ENCODE assay signal across 20 cellular contexts in genomic region chr3:179410999-179411398, GRCh38. TPM values are rescaled to one million over a fixed set of nuclear protein-coding genes. Genes with fewer than 3 reads are reported as not detected.
DNase-seq lines count a peak whose midpoint lies in the region; ATAC-seq, FAIRE-seq and TF ChIP-seq lines count a peak whose summit lies in the region.
"Had no signal": no experiment of that assay in that cellular context is flagged by ENCODE, and none has a peak within 500 bp of the region (broad histone marks: within the 10 kb centered on the region; RNA-seq: fewer than 3 reads in every experiment).

No MANE protein-coding gene starts in this region.

- TF ChIP-seq CTCF in MM.1S (IDR thresholded peaks at IDR 0.05; ENCODE audit: low read length) (peak; percentile 17; the same call in 1 of the 2 replicates), A673 (conservative IDR thresholded peaks at IDR 0.05; ENCODE audit: low read depth, low read length) (no peak), breast epithelium (IDR thresholded peaks at IDR 0.05) (no peak)

- H3K9me2 ChIP-seq in GM23248 (ENCODE audit: insufficient read depth) (no peaks in the 10 kb centered on the region), MM.1S (replicated peaks; ENCODE audit: insufficient read depth, low read length) (no peaks in the 10 kb centered on the region)

- peaks cover 14% of the 10 kb centered on the region for H3K4me1 ChIP-seq in GM23248 (ENCODE audit: insufficient read depth)
- H3K4me1 ChIP-seq in MM.1S (ENCODE audit: low read length) = peaks cover 9% of the 10 kb centered on the region; the same call in 1 of the 2 replicates
- no peaks in the 10 kb centered on the region for H3K4me1 ChIP-seq in A673 (ENCODE audit: insufficient read depth, low read length, poor library complexity, severe bottlenecking)
- H3K4me1 ChIP-seq in breast epithelium = no peaks in the 10 kb centered on the region

- H3K36me3 ChIP-seq in GM23248 (ENCODE audit: low read depth) (peaks cover 34% of the 10 kb centered on the region), MM.1S (replicated peaks; ENCODE audit: insufficient read depth, low read length) (no peaks in the 10 kb centered on the region), A673 (ENCODE audit: insufficient read depth, low read length, poor library complexity, severe bottlenecking) (peaks cover 24% of the 10 kb centered on the region), breast epithelium (no peaks in the 10 kb centered on the region)

- H3K4me3 ChIP-seq in GM23248 (no peak overlapping the region), MM.1S (ENCODE audit: low read length) (no peak overlapping the region), A673 (ENCODE audit: low read depth, low read length, poor library complexity, severe bottlenecking) (no peak overlapping the region), breast epithelium (no peak overlapping the region)

- no peaks in the 10 kb centered on the region for H4K20me1 ChIP-seq in GM23248 (ENCODE audit: insufficient read depth)
- H4K20me1 ChIP-seq in MM.1S (ENCODE audit: insufficient read depth, low read length) = no peaks in the 10 kb centered on the region

- H3K9ac ChIP-seq in GM23248 = 0 out of 2 replicates have a peak overlapping the region, but pooled peaks have one; percentile 26
- no peak overlapping the region for H3K9ac ChIP-seq in MM.1S (ENCODE audit: low read length)

- no peak for TF ChIP-seq POLR2A in breast epithelium (IDR thresholded peaks at IDR 0.05)

- in situ Hi-C loops in GM23248 (cut with MboI) = no loop called here

- peak overlapping the region; percentile 55 for H3K27ac ChIP-seq in GM23248
- no peak overlapping the region for H3K27ac ChIP-seq in MM.1S (ENCODE audit: low read length)
- no peak overlapping the region for H3K27ac ChIP-seq in A673 (ENCODE audit: low read depth, low read length, poor library complexity, severe bottlenecking)
- no peak overlapping the region for H3K27ac ChIP-seq in breast epithelium
- H3K27ac ChIP-seq: 22Rv1 had no signal

- no TSS peak for BruUV-seq in A673 (replicated peaks; lab: Mats Ljungman, UMichigan)

- CTCF ChIA-PET in A673 (lab: Charles Lee) = no interaction called here

- POLR2A ChIA-PET in A673 (lab: Charles Lee; ENCODE audit: low non-redundant PET) = no interaction called here

- ATAC-seq in GM19395 (IDR thresholded peaks at IDR 0.05; ENCODE audit: unreplicated experiment) = peak; percentile 71
- ATAC-seq: CD8-positive, alpha-beta T cell had no signal

- H3F3A ChIP-seq in GM23248 (ENCODE audit: insufficient read depth) (peaks cover 23% of the 10 kb centered on the region), MM.1S (ENCODE audit: insufficient read depth, low read length) (peaks cover 7% of the 10 kb centered on the region; the same call in 1 of the 2 replicates)

- H3K27me3 ChIP-seq in GM23248 (replicated peaks; ENCODE audit: insufficient read depth) (no peaks in the 10 kb centered on the region), MM.1S (replicated peaks; ENCODE audit: insufficient read depth, low read length) (no peaks in the 10 kb centered on the region), A673 (replicated peaks; ENCODE audit: insufficient read depth, low read depth, low read length, poor library complexity) (no peaks in the 10 kb centered on the region), breast epithelium (no peaks in the 10 kb centered on the region)

- intact Hi-C loops in A673 (cut with micrococcal nuclease; ENCODE audit: unreplicated experiment) = no loop called here
- intact Hi-C loops in breast epithelium (cut with DNase I; ENCODE audit: low total_unique reads) = no loop called here

- FAIRE-seq in G401.6 (lab: Jason Lieb, UNC) = peak; percentile 28

- H3K9me3 ChIP-seq in GM23248 (ENCODE audit: low read depth) (no peaks in the 10 kb centered on the region), MM.1S (replicated peaks; ENCODE audit: insufficient read depth, low read length) (no peaks in the 10 kb centered on the region), A673 (ENCODE audit: low read depth, low read length, poor library complexity, severe bottlenecking) (no peaks in the 10 kb centered on the region), breast epithelium (no peaks in the 10 kb centered on the region)

- H2AFZ ChIP-seq in GM23248 (no peak overlapping the region), MM.1S (ENCODE audit: low read length) (no peak overlapping the region)

- DNase-seq in GM23248 (no peak), MM.1S (peak; percentile 50), A673 (ENCODE audit: low spot score) (no peak), breast epithelium (ENCODE audit: low spot score in 2 of 2) (no peak), OCI-M2 (lab: John Stamatoyannopoulos, UW; ENCODE audit: unreplicated experiment) (no peak), NCI-H2171 (lab: John Stamatoyannopoulos, UW) (no peak)
- DNase-seq: C1 segment of cervical spinal cord; CD8-positive, alpha-beta T cell; GDM1; NCI-H1105 treated with DMSO at 0.1 percent for 48 hours; NCI-H1694; NCI-H2081; NCI-H2171 treated with DMSO at 0.1 percent for 48 hours; NCI-H446; NCI-H526; SHP77; T1000 had no signal

- H3K79me2 ChIP-seq in GM23248 (ENCODE audit: insufficient read depth) (peaks cover 34% of the 10 kb centered on the region), MM.1S (ENCODE audit: low read length) (no peaks in the 10 kb centered on the region)

- H3K4me2 ChIP-seq in GM23248 (ENCODE audit: unreplicated experiment) (no peak overlapping the region), MM.1S (ENCODE audit: low read depth, low read length) (no peak overlapping the region)

RNA-seq across cellular contexts. Expression of gene GNB4, which starts 40.3 kb away (rescaled TPM):
- total RNA-seq in GM23248 (2014; rRNA removed; shearing (Covaris generic)) = 84.7 and 88.1 TPM in 2 replicates
- polyA plus RNA-seq in GM23248 (2016; fragmentation: Nextera tagmentation; extraction: Ambion mirVana) = 42.3 and 47.3 TPM in 2 replicates
- 75.2 and 83.3 TPM in 2 replicates for total RNA-seq in A673 (2021)
- total RNA-seq in breast epithelium = 10 to 100 TPM; 23.8 to 38.7 (median 29.6) TPM
